20 cellular contexts compared by ENCODE assay signal in the genomic region with DNA sequence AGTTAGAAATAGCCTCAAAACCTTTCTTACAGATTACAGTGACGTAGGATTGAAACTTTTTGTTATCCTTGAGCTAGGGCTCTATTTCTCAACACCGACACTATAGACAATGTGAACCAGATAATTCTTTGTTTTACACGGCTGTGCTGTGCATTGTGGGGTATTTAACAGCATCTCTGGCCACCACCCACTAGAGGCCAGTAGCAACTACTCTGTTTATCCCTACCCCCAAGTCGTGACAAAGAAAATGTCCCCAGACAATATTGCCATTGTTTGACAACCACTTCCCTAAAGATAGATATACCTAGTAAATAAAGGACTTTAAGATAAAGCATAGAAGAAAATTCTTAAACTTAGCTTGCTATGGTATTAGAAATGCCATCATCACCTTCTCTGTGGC.
A peak's percentile ranks its signal among the peaks of the same experiment; 100 is the strongest.
DNase-seq lines count a peak whose midpoint lies in the region; ATAC-seq and TF ChIP-seq lines count a peak whose summit lies in the region.
"Had no signal": no experiment of that assay in that cellular context is flagged by ENCODE, and none has a peak within 500 bp of the region (broad histone marks: within the 10 kb centered on the region; RNA-seq: fewer than 3 reads in every experiment).

No MANE protein-coding gene starts in this region.

- no peaks in the 10 kb centered on the region for H3K9me3 Mint-ChIP-seq in Calu3 (ENCODE audit: low read depth, unreplicated experiment)
- H3K9me3 Mint-ChIP-seq: activated T-helper 1 cell treated with anti-CD3 and anti-CD28 coated beads, Interleukin-12 subunit alpha, Interleukin-12 subunit beta, Interleukin-2, Interleukin-4 antibody, amounts not matched to agents 30 ng/mL and 10 ng/mL and 1 ng/mL, durations not matched to agents 14 hours and 24 hours and 36 hours; nephron; stimulated activated naive CD8-positive, alpha-beta T cell treated with anti-CD3 and anti-CD28 coated beads, Interleukin-15, Interleukin-2, amounts not matched to agents 100 ng/mL and 50 ng/mL, for 24 hours had no signal

- H3K4me3 Mint-ChIP-seq in Calu3 (ENCODE audit: low read depth, unreplicated experiment) = no peak overlapping the region
- H3K4me3 Mint-ChIP-seq: activated CD8-positive, alpha-beta T cell treated with anti-CD3 and anti-CD28 coated beads, Interleukin-2, amount 10 ng/mL, durations not matched to agents 7 days and 5 days; activated T-helper 1 cell treated with anti-CD3 and anti-CD28 coated beads, Interleukin-12 subunit alpha, Interleukin-12 subunit beta, Interleukin-2, Interleukin-4 antibody, amounts not matched to agents 30 ng/mL and 10 ng/mL and 1 ng/mL, durations not matched to agents 14 hours and 24 hours and 36 hours; nephron; stimulated activated naive CD8-positive, alpha-beta T cell treated with anti-CD3 and anti-CD28 coated beads, Interleukin-15, Interleukin-2, amounts not matched to agents 100 ng/mL and 50 ng/mL, for 24 hours had no signal

- BruUV-seq in Calu3 (replicated peaks; lab: Mats Ljungman, UMichigan) (no TSS peak), Panc1 (replicated peaks; lab: Mats Ljungman, UMichigan) (no TSS peak), OCI-LY7 (replicated peaks; lab: Mats Ljungman, UMichigan) (no TSS peak)

- H3K9me3 ChIP-seq in Panc1 (ENCODE audit: control insufficient read depth, insufficient read depth, low read depth, low read length) (no peaks in the 10 kb centered on the region), OCI-LY7 (ENCODE audit: low read length) (no peaks in the 10 kb centered on the region)
- H3K9me3 ChIP-seq: heart left ventricle had no signal

- H3K9me2 ChIP-seq in OCI-LY7 (ENCODE audit: insufficient read depth, low read length) = no peaks in the 10 kb centered on the region

- TF ChIP-seq CTCF in Calu3 (IDR thresholded peaks at IDR 0.05; ENCODE audit: unreplicated experiment) = peak; percentile 25
- TF ChIP-seq CTCF in Panc1 (IDR thresholded peaks at IDR 0.05) = peak; percentile 33
- TF ChIP-seq CTCF in OCI-LY7 (conservative IDR thresholded peaks at IDR 0.05; ENCODE audit: low read length) = no peak

- DNase-seq in Calu3 (peak; percentile 31), Panc1 (ENCODE audit: low read depth, low spot score) (no peak), OCI-LY7 (ENCODE audit: low spot score) (no peak), substantia nigra (lab: John Stamatoyannopoulos, UW) (no peak), NCI-H526 (lab: John Stamatoyannopoulos, UW) (no peak)
- DNase-seq in activated CD4-positive, alpha-beta T cell treated with anti-CD3 and anti-CD28 coated beads, Interleukin-2, amount 50 U/mL, for 4 hours = no peak
- DNase-seq: activated CD8-positive, alpha-beta T cell treated with anti-CD3 and anti-CD28 coated beads, Interleukin-2, amount 10 ng/mL, durations not matched to agents 7 days and 5 days; caudate nucleus; heart left ventricle; islet precursor cell; mammary epithelial cell; NCI-H1105; NCI-H774; stimulated activated CD4-positive, alpha-beta T cell treated with anti-CD3 and anti-CD28 coated beads, Interleukin-12 subunit alpha, Interleukin-12 subunit beta, amount 100 ng/mL, for 4 hours had no signal

- peaks cover 33% of the 10 kb centered on the region for H3K4me1 Mint-ChIP-seq in Calu3 (ENCODE audit: low read depth, unreplicated experiment)
- H3K4me1 Mint-ChIP-seq: nephron had no signal

- POLR2A ChIA-PET in Panc1 (lab: Charles Lee) (no interaction called here), OCI-LY7 (lab: Charles Lee) (interaction anchor here (0.7 to 1.0 kb wide), 2 partner anchors 69 to 75 kb away, joined by 3 to 4 read pairs; no protein-coding TSS in a partner anchor)

- H3K36me3 ChIP-seq in Panc1 (ENCODE audit: control insufficient read depth, insufficient read depth, low read length) (no peaks in the 10 kb centered on the region), OCI-LY7 (ENCODE audit: insufficient read depth, low read length) (no peaks in the 10 kb centered on the region)
- H3K36me3 ChIP-seq: heart left ventricle had no signal

- intact Hi-C loops in Calu3 (cut with micrococcal nuclease; ENCODE audit: unreplicated experiment) = loop anchor here (5.0 kb wide), 1 partner anchor 70 kb away; no protein-coding TSS in a partner anchor
- intact Hi-C loops in Panc1 (cut with micrococcal nuclease; ENCODE audit: unreplicated experiment) = no loop called here
- intact Hi-C loops in OCI-LY7 (cut with micrococcal nuclease; ENCODE audit: unreplicated experiment) = no loop called here

- no peaks in the 10 kb centered on the region for H3K36me3 Mint-ChIP-seq in Calu3 (ENCODE audit: insufficient read depth, unreplicated experiment)

- CTCF ChIA-PET in Calu3 (lab: Charles Lee) = no interaction called here
- CTCF ChIA-PET in Panc1 (lab: Charles Lee) = no interaction called here
- CTCF ChIA-PET in OCI-LY7 (lab: Charles Lee; ENCODE audit: unreplicated experiment) = no interaction called here

- H3K4me3 ChIP-seq in Panc1 (ENCODE audit: low read depth in 2 of 2, low read length in 2 of 2) (no peak overlapping the region), OCI-LY7 (ENCODE audit: low read depth, low read length, poor library complexity, severe bottlenecking) (no peak overlapping the region)
- H3K4me3 ChIP-seq: heart left ventricle had no signal

- no peak overlapping the region for H3K27ac Mint-ChIP-seq in Calu3 (ENCODE audit: unreplicated experiment)
- H3K27ac Mint-ChIP-seq: activated CD8-positive, alpha-beta T cell treated with anti-CD3 and anti-CD28 coated beads, Interleukin-2, amount 10 ng/mL, durations not matched to agents 7 days and 5 days; activated T-helper 1 cell treated with anti-CD3 and anti-CD28 coated beads, Interleukin-12 subunit alpha, Interleukin-12 subunit beta, Interleukin-2, Interleukin-4 antibody, amounts not matched to agents 30 ng/mL and 10 ng/mL and 1 ng/mL, durations not matched to agents 14 hours and 24 hours and 36 hours; nephron; stimulated activated naive CD8-positive, alpha-beta T cell treated with anti-CD3 and anti-CD28 coated beads, Interleukin-15, Interleukin-2, amounts not matched to agents 100 ng/mL and 50 ng/mL, for 24 hours had no signal

- no peak overlapping the region for H3K4me2 ChIP-seq in OCI-LY7 (ENCODE audit: low read length)

- H3K4me1 ChIP-seq in Panc1 (ENCODE audit: control insufficient read depth, insufficient read depth, low read length) (no peaks in the 10 kb centered on the region), OCI-LY7 (ENCODE audit: insufficient read depth, low read length, poor library complexity, severe bottlenecking) (no peaks in the 10 kb centered on the region)
- H3K4me1 ChIP-seq: heart left ventricle had no signal

- peak; percentile 65 for ATAC-seq in GM19351 (IDR thresholded peaks at IDR 0.05; ENCODE audit: unreplicated experiment)
- ATAC-seq in HG02763 (IDR thresholded peaks at IDR 0.05; ENCODE audit: unreplicated experiment) = peak; percentile 42
- no peak for ATAC-seq in Panc1
- ATAC-seq: activated CD8-positive, alpha-beta T cell treated with anti-CD3 and anti-CD28 coated beads, Interleukin-2, amount 10 ng/mL, durations not matched to agents 7 days and 5 days; heart left ventricle had no signal

- H2AFZ ChIP-seq in OCI-LY7 (ENCODE audit: low read length) = no peak overlapping the region

- H4K20me1 ChIP-seq in OCI-LY7 (ENCODE audit: insufficient read depth, low read length) = no peaks in the 10 kb centered on the region

- H3K27ac ChIP-seq in Panc1 (ENCODE audit: low read length) (no peak overlapping the region), OCI-LY7 (ENCODE audit: low read depth, low read length, poor library complexity, severe bottlenecking) (no peak overlapping the region), substantia nigra (ENCODE audit: low read depth, low read length, poor library complexity, severe bottlenecking) (no peak overlapping the region)
- H3K27ac ChIP-seq: heart left ventricle, VCaP had no signal

- H3K27me3 ChIP-seq in Panc1 (ENCODE audit: control insufficient read depth, insufficient read depth, low read length) = no peaks in the 10 kb centered on the region
- H3K27me3 ChIP-seq: heart left ventricle had no signal

- in situ Hi-C loops in Panc1 (cut with HindIII; ENCODE audit: low pct_unique_long_range_greater_than_20kb, low sequenced_read_pairs) = no loop called here

- H3K27me3 Mint-ChIP-seq in Calu3 (ENCODE audit: unreplicated experiment) = no peaks in the 10 kb centered on the region

- no peaks in the 10 kb centered on the region for H3K79me2 ChIP-seq in OCI-LY7 (ENCODE audit: insufficient read depth, low read depth, low read length)
